Comparison of ENCODE assay signal across 12 cellular contexts in genomic region chr4:121706595-121707021, GRCh38. TPM values are rescaled to one million over a fixed set of nuclear protein-coding genes. Genes with fewer than 3 reads are reported as not detected.
DNase-seq lines count a peak whose midpoint lies in the region; ATAC-seq and TF ChIP-seq lines count a peak whose summit lies in the region.
"Had no signal": no experiment of that assay in that cellular context is flagged by ENCODE, and none has a peak within 500 bp of the region (broad histone marks: within the 10 kb centered on the region; RNA-seq: fewer than 3 reads in every experiment).

No MANE protein-coding gene starts in this region.

- no peak overlapping the region for H3K14ac ChIP-seq in mesenchymal stem cell (ENCODE audit: low read length in 2 of 2)

- DNase-seq in CD8-positive, alpha-beta T cell = peak; percentile 8 to 62 (median 34)
- peak; percentile 86 for DNase-seq in activated CD8-positive, alpha-beta T cell treated with anti-CD3 and anti-CD28 coated beads for 36 hours
- DNase-seq in mesenchymal stem cell = peak; percentile 85
- no peak for DNase-seq in foreskin keratinocyte
- DNase-seq in GM19238 (ENCODE audit: insufficient read length, low spot score) = no peak
- DNase-seq: upper lobe of left lung had no signal

- peaks cover 13% of the 10 kb centered on the region for H3K4me1 Mint-ChIP-seq in CD8-positive, alpha-beta T cell (ENCODE audit: low read depth)
- peaks cover 31% of the 10 kb centered on the region for H3K4me1 Mint-ChIP-seq in activated CD8-positive, alpha-beta T cell treated with anti-CD3 and anti-CD28 coated beads for 36 hours (ENCODE audit: low read depth)

- peak overlapping the region in 1 of 2 experiments; percentile 32 for H3K18ac ChIP-seq in mesenchymal stem cell (ENCODE audit: low read depth in 1 of 2, low read length in 2 of 2)

- H3K27me3 ChIP-seq in CD8-positive, alpha-beta T cell (ENCODE audit: insufficient read depth, low read length) = no peaks in the 10 kb centered on the region
- H3K27me3 ChIP-seq in mesenchymal stem cell (ENCODE audit: control insufficient read depth in 1 of 2, insufficient read depth in 1 of 2, low read length in 2 of 2) = no peaks in the 10 kb centered on the region
- H3K27me3 ChIP-seq in foreskin keratinocyte = no peaks in the 10 kb centered on the region
- H3K27me3 ChIP-seq: upper lobe of left lung had no signal

- ATAC-seq in CD8-positive, alpha-beta T cell = peak; percentile 93
- ATAC-seq in HG02678 (IDR thresholded peaks at IDR 0.05; ENCODE audit: unreplicated experiment) = peak; percentile 37
- ATAC-seq in activated CD8-positive, alpha-beta T cell treated with anti-CD3 and anti-CD28 coated beads for 36 hours = peak; percentile 92
- ATAC-seq in foreskin keratinocyte = no peak
- no peak for ATAC-seq in GM21723 (IDR thresholded peaks at IDR 0.05; ENCODE audit: unreplicated experiment)
- no peak for ATAC-seq in HG03135 (IDR thresholded peaks at IDR 0.05; ENCODE audit: unreplicated experiment)

- peak overlapping the region; percentile 24 for H3K4me3 Mint-ChIP-seq in CD8-positive, alpha-beta T cell
- H3K4me3 Mint-ChIP-seq in activated CD8-positive, alpha-beta T cell treated with anti-CD3 and anti-CD28 coated beads for 36 hours = peak overlapping the region; percentile 34
- H3K4me3 Mint-ChIP-seq: dendritic cell treated with granulocyte-macrophage colony-stimulating factor and Interleukin-4, amounts not matched to agents 40 ng/mL and 50 ng/mL, for 4 days had no signal

- 37% methylated on average over 4 of the region's 4 CpGs for WGBS in mesenchymal stem cell

- H3K9me3 ChIP-seq in CD8-positive, alpha-beta T cell (ENCODE audit: low read length) = no peaks in the 10 kb centered on the region
- H3K9me3 ChIP-seq in mesenchymal stem cell (ENCODE audit: control insufficient read depth, low read length) = peaks cover 3% of the 10 kb centered on the region
- H3K9me3 ChIP-seq: upper lobe of left lung had no signal

- no peaks in the 10 kb centered on the region for H3K4me1 ChIP-seq in CD8-positive, alpha-beta T cell (ENCODE audit: insufficient read depth, low read length)
- H3K4me1 ChIP-seq in mesenchymal stem cell (ENCODE audit: control insufficient read depth, insufficient read depth, low read depth, low read length) (peaks cover 6% of the 10 kb centered on the region), foreskin keratinocyte (peaks cover 11% of the 10 kb centered on the region)

- peak overlapping the region; percentile 67 for H2AK5ac ChIP-seq in mesenchymal stem cell (ENCODE audit: low read length, severe bottlenecking)

- no peaks in the 10 kb centered on the region for H3K36me3 ChIP-seq in CD8-positive, alpha-beta T cell (ENCODE audit: insufficient read depth, low read length)
- H3K36me3 ChIP-seq in mesenchymal stem cell (ENCODE audit: control insufficient read depth in 1 of 2, insufficient read depth in 2 of 2, low read depth in 1 of 2, low read length in 2 of 2) = no peaks in the 10 kb centered on the region
- H3K36me3 ChIP-seq: upper lobe of left lung had no signal

- CTCF ChIA-PET in CD8-positive, alpha-beta T cell (lab: Charles Lee) = no interaction called here
- CTCF ChIA-PET in activated CD8-positive, alpha-beta T cell treated with anti-CD3 and anti-CD28 coated beads for 36 hours (lab: Charles Lee) = no interaction called here

- intact Hi-C loops in CD8-positive, alpha-beta T cell (cut with DNase I, micrococcal nuclease) = no loop called here
- intact Hi-C loops in activated CD8-positive, alpha-beta T cell treated with anti-CD3 and anti-CD28 coated beads for 36 hours (cut with micrococcal nuclease) = loop anchor here (5.0 kb wide), 1 partner anchor 96 kb away; the partner anchor contains the start of gene EXOSC9

- H3K27ac ChIP-seq in CD8-positive, alpha-beta T cell (ENCODE audit: low read depth, low read length) = no peak overlapping the region
- H3K27ac ChIP-seq in mesenchymal stem cell (ENCODE audit: low read length, poor library complexity, severe bottlenecking) = no peak overlapping the region
- H3K27ac ChIP-seq in foreskin keratinocyte = no peak overlapping the region
- H3K27ac ChIP-seq: upper lobe of left lung had no signal

- H2BK15ac ChIP-seq in mesenchymal stem cell (ENCODE audit: low read depth, poor library complexity, severe bottlenecking) = no peak overlapping the region

- H3K4ac ChIP-seq in mesenchymal stem cell (ENCODE audit: low read depth in 1 of 2, low read length in 2 of 2) = no peak overlapping the region

- H3K23ac ChIP-seq in mesenchymal stem cell (ENCODE audit: low read length in 2 of 2) = peak overlapping the region in 1 of 2 experiments; percentile 56

- no peak overlapping the region for H3K4me2 ChIP-seq in mesenchymal stem cell (ENCODE audit: low read length, poor library complexity, severe bottlenecking)

- H2BK5ac ChIP-seq in mesenchymal stem cell (ENCODE audit: low read depth, low read length, poor library complexity, severe bottlenecking) = no peak overlapping the region

- H2BK120ac ChIP-seq in mesenchymal stem cell (ENCODE audit: low read depth, low read length) = no peak overlapping the region

- POLR2A ChIA-PET in CD8-positive, alpha-beta T cell (lab: Charles Lee) = no interaction called here
- POLR2A ChIA-PET in activated CD8-positive, alpha-beta T cell treated with anti-CD3 and anti-CD28 coated beads for 36 hours (lab: Charles Lee) = no interaction called here

- peak overlapping the region; percentile 6 for H3K27ac Mint-ChIP-seq in CD8-positive, alpha-beta T cell
- peak overlapping the region; percentile 72 for H3K27ac Mint-ChIP-seq in activated CD8-positive, alpha-beta T cell treated with anti-CD3 and anti-CD28 coated beads for 36 hours
- H3K27ac Mint-ChIP-seq: dendritic cell treated with granulocyte-macrophage colony-stimulating factor and Interleukin-4, amounts not matched to agents 40 ng/mL and 50 ng/mL, for 4 days had no signal

- no peaks in the 10 kb centered on the region for H3K79me1 ChIP-seq in mesenchymal stem cell (replicated peaks; ENCODE audit: low read length, poor library complexity, severe bottlenecking)

- H3K36me3 Mint-ChIP-seq in CD8-positive, alpha-beta T cell = no peaks in the 10 kb centered on the region
- peaks cover 2% of the 10 kb centered on the region for H3K36me3 Mint-ChIP-seq in activated CD8-positive, alpha-beta T cell treated with anti-CD3 and anti-CD28 coated beads for 36 hours (ENCODE audit: low read depth)
- H3K36me3 Mint-ChIP-seq: naive thymus-derived CD8-positive, alpha-beta T cell had no signal

- no peak overlapping the region for H4K8ac ChIP-seq in mesenchymal stem cell (ENCODE audit: low read length)

- peaks cover 27% of the 10 kb centered on the region for H3K27me3 Mint-ChIP-seq in CD8-positive, alpha-beta T cell (ENCODE audit: low read depth)
- peaks cover 37% of the 10 kb centered on the region for H3K27me3 Mint-ChIP-seq in activated CD8-positive, alpha-beta T cell treated with anti-CD3 and anti-CD28 coated beads for 36 hours

- no peak overlapping the region for H3K4me3 ChIP-seq in CD8-positive, alpha-beta T cell (ENCODE audit: low read depth, low read length)
- peak overlapping the region in 1 of 2 experiments; percentile 6 for H3K4me3 ChIP-seq in mesenchymal stem cell (ENCODE audit: insufficient read depth in 1 of 2, low read depth in 1 of 2, low read length in 2 of 2)
- H3K4me3 ChIP-seq: upper lobe of left lung had no signal

- no peaks in the 10 kb centered on the region for H3K9me3 Mint-ChIP-seq in CD8-positive, alpha-beta T cell
- H3K9me3 Mint-ChIP-seq in activated CD8-positive, alpha-beta T cell treated with anti-CD3 and anti-CD28 coated beads for 36 hours = no peaks in the 10 kb centered on the region
- H3K9me3 Mint-ChIP-seq: dendritic cell treated with granulocyte-macrophage colony-stimulating factor and Interleukin-4, amounts not matched to agents 40 ng/mL and 50 ng/mL, for 4 days had no signal

- H2AFZ ChIP-seq in mesenchymal stem cell (ENCODE audit: low read depth, low read length) = no peak overlapping the region

- no peak for TF ChIP-seq CTCF in CD8-positive, alpha-beta T cell (IDR thresholded peaks at IDR 0.05)
- TF ChIP-seq CTCF in activated CD8-positive, alpha-beta T cell treated with anti-CD3 and anti-CD28 coated beads for 36 hours (IDR thresholded peaks at IDR 0.05) = no peak
- no peak for TF ChIP-seq CTCF in foreskin keratinocyte (conservative IDR thresholded peaks at IDR 0.05)

- no peak overlapping the region for H4K91ac ChIP-seq in mesenchymal stem cell (ENCODE audit: low read length)

- no peak overlapping the region for H2BK12ac ChIP-seq in mesenchymal stem cell (ENCODE audit: low read length in 2 of 2)

- no peak overlapping the region for H3K9ac ChIP-seq in mesenchymal stem cell (ENCODE audit: low read length)

RNA-seq across cellular contexts. Expression of gene ANXA5, which starts 9.8 kb away (rescaled TPM):
- total RNA-seq in CD8-positive, alpha-beta T cell = 10 to 100 TPM; 26.8 to 28.2 TPM
- total RNA-seq in activated CD8-positive, alpha-beta T cell treated with anti-CD3 and anti-CD28 coated beads for 36 hours = 10 to 100 TPM; 31.4 to 34.1 TPM
- polyA plus RNA-seq in mesenchymal stem cell (2013, experiment 1 of 2) = 578 TPM
- 600 TPM for polyA plus RNA-seq in mesenchymal stem cell (2013, experiment 2 of 2)
- 445 and 484 TPM in 2 replicates for total RNA-seq in foreskin keratinocyte
- polyA plus RNA-seq in foreskin keratinocyte = 393 and 397 TPM in 2 replicates

RNA-seq across cellular contexts. Expression of gene SMIM43, which starts 58.4 kb away (rescaled TPM):
- under 1 TPM; 0.30 to 0.42 TPM for total RNA-seq in CD8-positive, alpha-beta T cell
- total RNA-seq in activated CD8-positive, alpha-beta T cell treated with anti-CD3 and anti-CD28 coated beads for 36 hours = not detected
- polyA plus RNA-seq in mesenchymal stem cell (2013, experiment 1 of 2) = not detected
- polyA plus RNA-seq in mesenchymal stem cell (2013, experiment 2 of 2) = not detected
- not detected in 2 replicates for total RNA-seq in foreskin keratinocyte
- polyA plus RNA-seq in foreskin keratinocyte = 0.02 TPM in 1 of 2 replicates, not detected in the other
- total RNA-seq: naive thymus-derived CD8-positive, alpha-beta T cell; SK-MEL-5; upper lobe of left lung had no signal
- polyA plus RNA-seq: naive thymus-derived CD8-positive, alpha-beta T cell had no signal

Comparison
In these comparisons a context has a peak if more than half of its experiments do, and no peak if none do; other contexts are left out.
1. ATAC-seq: peak in CD8-positive, alpha-beta T cell (single experiment), HG02678 (single experiment) and activated CD8-positive, alpha-beta T cell treated with anti-CD3 and anti-CD28 coated beads for 36 hours (single experiment); none in foreskin keratinocyte (single experiment), GM21723 (single experiment) and HG03135 (single experiment).
2. DNase-seq: peak in CD8-positive, alpha-beta T cell (7 of 7), activated CD8-positive, alpha-beta T cell treated with anti-CD3 and anti-CD28 coated beads for 36 hours (single experiment) and mesenchymal stem cell (single experiment); none in foreskin keratinocyte (0 of 2) and GM19238 (single experiment).
3. RNA of gene ANXA5, which starts 9.8 kb away (total RNA-seq): 445 to 484 TPM in foreskin keratinocyte; 31.4 to 34.1 TPM in activated CD8-positive, alpha-beta T cell treated with anti-CD3 and anti-CD28 coated beads for 36 hours and 26.8 to 28.2 TPM in CD8-positive, alpha-beta T cell; every median in the first group is over 10 times any median in the second.